In genomic region chr3:181888234-181888633, GRCh38 we compare ENCODE assay signal across 1 cellular context.
TF ChIP-seq lines count a peak whose summit lies in the region.

No MANE protein-coding gene starts in this region.

TF ChIP-seq in H1, 55 proteins besides CTCF, POLR2A, EP300 and RAD21:
- TF ChIP-seq YY1 (IDR thresholded peaks at IDR 0.05; ENCODE audit: low read depth, low read length) (no peak), TAF1 (IDR thresholded peaks at IDR 0.05; ENCODE audit: low read depth, low read length) (no peak), TCF12 (IDR thresholded peaks at IDR 0.05; ENCODE audit: low read depth, low read length) (no peak), KDM1A (IDR thresholded peaks at IDR 0.05; ENCODE audit: borderline replicate concordance, low read length) (no peak), BRCA1 (IDR thresholded peaks at IDR 0.05; ENCODE audit: low read depth, low read length) (no peak), ASH2L (IDR thresholded peaks at IDR 0.05; ENCODE audit: low read length) (no peak), EZH2 (IDR thresholded peaks at IDR 0.05; ENCODE audit: low read depth, low read length, severe bottlenecking) (no peak), USF2 (IDR thresholded peaks at IDR 0.05; ENCODE audit: low read length) (no peak), TEAD4 (IDR thresholded peaks at IDR 0.05; ENCODE audit: low read depth, low read length) (no peak), NANOG (IDR thresholded peaks at IDR 0.05; ENCODE audit: insufficient read depth, low read depth, low read length, poor library complexity, severe bottlenecking) (no peak), ZNF274 (IDR thresholded peaks at IDR 0.05; ENCODE audit: borderline replicate concordance, extremely low read depth, low read length) (no peak), KDM4A (IDR thresholded peaks at IDR 0.05; ENCODE audit: low read depth, low read length, severe bottlenecking) (no peak)
